19 cellular contexts compared by ENCODE assay signal in genomic region chr6:99013661-99014458, GRCh38.
A peak's percentile ranks its signal among the peaks of the same experiment; 100 is the strongest.
DNase-seq lines count a peak whose midpoint lies in the region; ATAC-seq and TF ChIP-seq lines count a peak whose summit lies in the region.
"Had no signal": no experiment of that assay in that cellular context is flagged by ENCODE, and none has a peak within 500 bp of the region (broad histone marks: within the 10 kb centered on the region; RNA-seq: fewer than 3 reads in every experiment).

No MANE protein-coding gene starts in this region.

- POLR2A ChIA-PET in activated CD4-positive, alpha-beta T cell treated with anti-CD3 and anti-CD28 coated beads, Interleukin-2, amount 10 ng/mL, durations not matched to agents 7 days and 5 days (lab: Charles Lee), result no interaction called here

- CTCF ChIA-PET in activated CD4-positive, alpha-beta T cell treated with anti-CD3 and anti-CD28 coated beads, Interleukin-2, amount 10 ng/mL, durations not matched to agents 7 days and 5 days (lab: Charles Lee), result interaction anchor here (1.4 kb wide), 1 partner anchor 12 kb away, joined by 3 read pairs; no protein-coding TSS in a partner anchor

- no peak for TF ChIP-seq CTCF in choroid plexus epithelial cell (conservative IDR thresholded peaks at IDR 0.05; ENCODE audit: low read depth, low read length)

- H3K4me1 Mint-ChIP-seq in activated CD4-positive, alpha-beta T cell treated with anti-CD3 and anti-CD28 coated beads, Interleukin-2, amount 10 ng/mL, durations not matched to agents 7 days and 5 days, result peaks cover 7% of the 10 kb centered on the region
- H3K4me1 Mint-ChIP-seq: endodermal cell, nephron progenitor cell had no signal

- H3K9me3 Mint-ChIP-seq in activated CD4-positive, alpha-beta T cell treated with anti-CD3 and anti-CD28 coated beads, Interleukin-2, amount 10 ng/mL, durations not matched to agents 7 days and 5 days, result no peaks in the 10 kb centered on the region
- H3K9me3 Mint-ChIP-seq: endodermal cell, nephron progenitor cell had no signal

- H3K4me3 ChIP-seq in choroid plexus epithelial cell (ENCODE audit: low read depth, low read length) (no peak overlapping the region), skeletal muscle cell (ENCODE audit: low read depth, low read length) (no peak overlapping the region)
- H3K4me3 ChIP-seq: psoas muscle, spleen, uterus had no signal

- H3K36me3 Mint-ChIP-seq in activated CD4-positive, alpha-beta T cell treated with anti-CD3 and anti-CD28 coated beads, Interleukin-2, amount 10 ng/mL, durations not matched to agents 7 days and 5 days (ENCODE audit: low read depth), result no peaks in the 10 kb centered on the region

- ATAC-seq in HG02885 (IDR thresholded peaks at IDR 0.05; ENCODE audit: poor library complexity, unreplicated experiment), result no peak
- ATAC-seq: psoas muscle had no signal

- H3K27me3 Mint-ChIP-seq in activated CD4-positive, alpha-beta T cell treated with anti-CD3 and anti-CD28 coated beads, Interleukin-2, amount 10 ng/mL, durations not matched to agents 7 days and 5 days, result peaks cover 4% of the 10 kb centered on the region

- no peak overlapping the region for H3K27ac Mint-ChIP-seq in activated CD4-positive, alpha-beta T cell treated with anti-CD3 and anti-CD28 coated beads, Interleukin-2, amount 10 ng/mL, durations not matched to agents 7 days and 5 days
- H3K27ac Mint-ChIP-seq: nephron progenitor cell had no signal

- peak; percentile 49 for DNase-seq in EL
- DNase-seq in NCI-H226, result peak; percentile 27
- DNase-seq in choroid plexus epithelial cell (ENCODE audit: low read depth), result peak; percentile 50
- DNase-seq in skeletal muscle cell (ENCODE audit: low read depth), result peak; percentile 24
- DNase-seq in activated CD4-positive, alpha-beta T cell treated with anti-CD3 and anti-CD28 coated beads, Interleukin-2, amount 10 ng/mL, durations not matched to agents 7 days and 5 days, result no peak
- no peak for DNase-seq in NCI-H128 (lab: John Stamatoyannopoulos, UW; ENCODE audit: unreplicated experiment)
- DNase-seq: activated CD8-positive, alpha-beta memory T cell treated with anti-CD3 and anti-CD28 coated beads, Interleukin-2, amount 50 U/mL, for 4 hours; activated gamma-delta T cell treated with Interleukin-2 at 50 U/mL for 16 hours; anterior cingulate cortex; endodermal cell; hippocampal formation; Karpas-422; kidney; NCI-H146; nephron progenitor cell; psoas muscle; spleen; uterus had no signal

- H3K4me3 Mint-ChIP-seq in activated CD4-positive, alpha-beta T cell treated with anti-CD3 and anti-CD28 coated beads, Interleukin-2, amount 10 ng/mL, durations not matched to agents 7 days and 5 days, result no peak overlapping the region
- H3K4me3 Mint-ChIP-seq: endodermal cell, nephron progenitor cell had no signal

Comparison
In these comparisons a context has a peak if more than half of its experiments do, and no peak if none do; other contexts are left out.
1. DNase-seq: peak in EL (single experiment), NCI-H226 (single experiment), choroid plexus epithelial cell (single experiment) and skeletal muscle cell (single experiment); none in activated CD4-positive, alpha-beta T cell treated with anti-CD3 and anti-CD28 coated beads, Interleukin-2, amount 10 ng/mL, durations not matched to agents 7 days and 5 days (single experiment) and NCI-H128 (single experiment).